8 cellular contexts compared by ENCODE assay signal in the genomic region with DNA sequence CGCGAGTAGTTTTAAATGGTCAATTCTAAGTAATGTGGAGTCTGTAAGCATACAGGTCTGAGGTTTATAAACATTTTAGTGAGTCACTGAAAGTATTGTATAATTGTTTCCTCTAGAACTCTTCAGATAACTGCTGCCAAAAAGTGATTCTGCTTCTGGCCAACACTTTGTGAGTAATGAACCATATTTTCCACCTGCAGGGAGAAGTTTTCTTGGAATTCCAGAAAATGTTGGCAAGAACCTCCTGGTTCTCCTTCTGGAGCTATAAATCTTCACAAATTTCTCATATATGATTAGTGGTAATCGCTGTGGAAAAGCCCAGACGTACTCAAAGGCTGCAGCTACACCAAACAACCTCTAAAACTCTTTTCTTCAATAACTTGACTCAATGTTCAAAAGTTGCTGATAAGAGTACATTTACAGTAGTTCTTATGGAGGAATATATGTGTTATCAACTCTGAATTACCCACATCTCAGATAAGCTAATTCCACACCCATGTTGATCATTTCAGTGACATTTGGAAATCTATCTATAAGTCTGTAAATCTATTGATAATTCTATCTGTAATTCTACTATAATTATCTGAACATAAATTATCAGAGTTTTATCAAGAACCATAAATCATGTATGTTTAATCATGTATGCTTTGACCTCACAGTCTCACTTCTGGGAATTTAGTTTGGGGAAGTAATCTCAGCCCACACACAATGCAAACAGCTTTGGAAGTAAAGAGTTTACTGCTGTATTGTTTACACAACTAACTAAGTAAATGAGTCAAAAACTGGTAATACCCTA.
A peak's percentile ranks its signal among the peaks of the same experiment; 100 is the strongest.
DNase-seq lines count a peak whose midpoint lies in the region; ATAC-seq and TF ChIP-seq lines count a peak whose summit lies in the region.

No MANE protein-coding gene starts in this region.

- peak overlapping the region; percentile 1 for H3K27ac Mint-ChIP-seq in activated B cell treated with CpG ODN at 0.5 μM for 24 hours
- peak overlapping the region in 1 of 2 donors; percentile 11 for H3K27ac Mint-ChIP-seq in stimulated activated naive CD8-positive, alpha-beta T cell treated with anti-CD3 and anti-CD28 coated beads, Interleukin-15, amount 100 ng/mL, for 72 hours

- H3K36me3 Mint-ChIP-seq in activated B cell treated with CpG ODN at 0.5 μM for 24 hours (ENCODE audit: low read depth): peaks cover 78% of the 10 kb centered on the region

- DNase-seq in NOMO-1 treated with DMSO at 0.1 percent for 48 hours (lab: John Stamatoyannopoulos, UW; ENCODE audit: unreplicated experiment) (peak; percentile 15), NOMO-1 treated with dmso at 0.1 percent for 144 hours (lab: John Stamatoyannopoulos, UW; ENCODE audit: unreplicated experiment) (no peak), activated B cell treated with CpG ODN at 0.5 μM for 24 hours (no peak), foreskin fibroblast (peak; percentile 38 to 67), SK-N-DZ (ENCODE audit: low spot score) (no peak), NCI-H526 treated with DMSO at 0.1 percent for 48 hours (lab: John Stamatoyannopoulos, UW) (no peak)
- DNase-seq in stimulated activated naive CD8-positive, alpha-beta T cell treated with anti-CD3 and anti-CD28 coated beads, Interleukin-15, amount 100 ng/mL, for 72 hours: no peak

- CTCF ChIA-PET in activated B cell treated with CpG ODN at 0.5 μM for 24 hours (lab: Charles Lee): no interaction called here

- no peak overlapping the region for H3K4me3 Mint-ChIP-seq in activated B cell treated with CpG ODN at 0.5 μM for 24 hours
- H3K4me3 Mint-ChIP-seq in stimulated activated naive CD8-positive, alpha-beta T cell treated with anti-CD3 and anti-CD28 coated beads, Interleukin-15, amount 100 ng/mL, for 72 hours: peak overlapping the region in 1 of 2 donors; percentile 1

- peaks cover 53% of the 10 kb centered on the region for H3K4me1 Mint-ChIP-seq in activated B cell treated with CpG ODN at 0.5 μM for 24 hours
- peaks cover 91% of the 10 kb centered on the region for H3K4me1 Mint-ChIP-seq in stimulated activated naive CD8-positive, alpha-beta T cell treated with anti-CD3 and anti-CD28 coated beads, Interleukin-15, amount 100 ng/mL, for 72 hours

- H3K9me3 Mint-ChIP-seq in activated B cell treated with CpG ODN at 0.5 μM for 24 hours: no peaks in the 10 kb centered on the region
- H3K9me3 Mint-ChIP-seq in stimulated activated naive CD8-positive, alpha-beta T cell treated with anti-CD3 and anti-CD28 coated beads, Interleukin-15, amount 100 ng/mL, for 72 hours: no peaks in the 10 kb centered on the region

- intact Hi-C loops in activated B cell treated with CpG ODN at 0.5 μM for 24 hours (cut with micrococcal nuclease): loop anchor here (10.0 kb wide), 1 partner anchor 276 kb away; no protein-coding TSS in a partner anchor

- ATAC-seq in activated B cell treated with CpG ODN at 0.5 μM for 24 hours (ENCODE audit: low read depth) (no peak), GM18873 (IDR thresholded peaks at IDR 0.05; ENCODE audit: low FRiP score, unreplicated experiment) (no peak)
- peak; percentile 72 for ATAC-seq in stimulated activated naive CD8-positive, alpha-beta T cell treated with anti-CD3 and anti-CD28 coated beads, Interleukin-15, amount 100 ng/mL, for 72 hours

- H3K4me3 ChIP-seq in foreskin fibroblast (ENCODE audit: low read depth in 1 of 2, low read length in 2 of 2): no peak overlapping the region

- no peak for TF ChIP-seq CTCF in activated B cell treated with CpG ODN at 0.5 μM for 24 hours (IDR thresholded peaks at IDR 0.05)
- TF ChIP-seq CTCF in foreskin fibroblast (IDR thresholded peaks at IDR 0.05; ENCODE audit: low read depth, low read length): no peak

- H3K27me3 Mint-ChIP-seq in activated B cell treated with CpG ODN at 0.5 μM for 24 hours: no peaks in the 10 kb centered on the region
- H3K27me3 Mint-ChIP-seq in stimulated activated naive CD8-positive, alpha-beta T cell treated with anti-CD3 and anti-CD28 coated beads, Interleukin-15, amount 100 ng/mL, for 72 hours: no peaks in the 10 kb centered on the region

- POLR2A ChIA-PET in activated B cell treated with CpG ODN at 0.5 μM for 24 hours (lab: Charles Lee): interaction anchor here (0.6 to 1.0 kb wide), 6 partner anchors 28 to 133 kb away, joined by 3 to 4 read pairs (median 3); a partner anchor contains a TSS

Comparison
In these comparisons a context has a peak if more than half of its experiments do, and no peak if none do; other contexts are left out.
1. DNase-seq: peak in NOMO-1 treated with DMSO at 0.1 percent for 48 hours (single experiment) and foreskin fibroblast (2 of 2); none in NOMO-1 treated with dmso at 0.1 percent for 144 hours (single experiment), activated B cell treated with CpG ODN at 0.5 μM for 24 hours (single experiment), stimulated activated naive CD8-positive, alpha-beta T cell treated with anti-CD3 and anti-CD28 coated beads, Interleukin-15, amount 100 ng/mL, for 72 hours (0 of 2), SK-N-DZ (single experiment) and NCI-H526 treated with DMSO at 0.1 percent for 48 hours (single experiment).